In genomic region chr4:175444512-175444911, GRCh38 we compare ENCODE assay signal across 24 cellular contexts.
DNase-seq lines count a peak whose midpoint lies in the region; ATAC-seq and TF ChIP-seq lines count a peak whose summit lies in the region.
"Had no signal": no experiment of that assay in that cellular context is flagged by ENCODE, and none has a peak within 500 bp of the region (broad histone marks: within the 10 kb centered on the region; RNA-seq: fewer than 3 reads in every experiment).

No MANE protein-coding gene starts in this region.

- H3K4me1 Mint-ChIP-seq in activated CD4-positive, alpha-beta T cell treated with anti-CD3 and anti-CD28 coated beads, Interleukin-2, amount 10 ng/mL, durations not matched to agents 24 days and 14 days: no peaks in the 10 kb centered on the region
- H3K4me1 Mint-ChIP-seq in T-helper 2 cell treated with Interferon-gamma antibody and Interleukin-4, amounts not matched to agents 5 μg/mL and 100 μg/mL, for 36 hours (ENCODE audit: low read depth): no peaks in the 10 kb centered on the region

- no peaks in the 10 kb centered on the region for H3K9me2 ChIP-seq in PC-9 (ENCODE audit: insufficient read depth)

- intact Hi-C loops in activated CD4-positive, alpha-beta T cell treated with anti-CD3 and anti-CD28 coated beads, Interleukin-2, amount 10 ng/mL, durations not matched to agents 24 days and 14 days (cut with micrococcal nuclease): no loop called here
- intact Hi-C loops in PC-9 (cut with micrococcal nuclease; ENCODE audit: unreplicated experiment): no loop called here

- no peaks in the 10 kb centered on the region for H4K20me1 ChIP-seq in PC-9 (ENCODE audit: insufficient read depth)
- H4K20me1 ChIP-seq: BLaER1 treated with 17β-estradiol and CSF1 and Interleukin-3, amounts not matched to agents 10 nM and 100 nM had no signal

- H3K9me3 ChIP-seq in PC-9 (ENCODE audit: insufficient read depth, low read depth) (no peaks in the 10 kb centered on the region), trophoblast cell (ENCODE audit: insufficient read depth, low read depth, low read length) (no peaks in the 10 kb centered on the region)
- H3K9me3 ChIP-seq: A549 had no signal

- no peak overlapping the region for H4K91ac ChIP-seq in trophoblast cell (ENCODE audit: low read depth, low read length)

- H3K4me2 ChIP-seq in PC-9 (no peak overlapping the region), trophoblast cell (ENCODE audit: low read length) (no peak overlapping the region)
- H3K4me2 ChIP-seq: A549; BLaER1 treated with 17β-estradiol and CSF1 and Interleukin-3, amounts not matched to agents 10 nM and 100 nM had no signal

- no peak overlapping the region for H3K23ac ChIP-seq in trophoblast cell (ENCODE audit: low read length)

- no peak overlapping the region for H3K18ac ChIP-seq in trophoblast cell (ENCODE audit: low read length)

- H3F3A ChIP-seq in PC-9 (ENCODE audit: insufficient read depth, low read depth): no peaks in the 10 kb centered on the region

- H3K9me3 Mint-ChIP-seq in activated CD4-positive, alpha-beta T cell treated with anti-CD3 and anti-CD28 coated beads, Interleukin-2, amount 10 ng/mL, durations not matched to agents 24 days and 14 days: no peaks in the 10 kb centered on the region
- H3K9me3 Mint-ChIP-seq in T-helper 2 cell treated with Interferon-gamma antibody and Interleukin-4, amounts not matched to agents 5 μg/mL and 100 μg/mL, for 36 hours: no peaks in the 10 kb centered on the region

- peak overlapping the region; percentile 34 for H3K14ac ChIP-seq in trophoblast cell (ENCODE audit: low read length)

- no peak overlapping the region for H4K12ac ChIP-seq in trophoblast cell (ENCODE audit: low read depth, low read length)

- no peaks in the 10 kb centered on the region for H3K36me3 Mint-ChIP-seq in activated CD4-positive, alpha-beta T cell treated with anti-CD3 and anti-CD28 coated beads, Interleukin-2, amount 10 ng/mL, durations not matched to agents 24 days and 14 days (ENCODE audit: low read depth)
- no peaks in the 10 kb centered on the region for H3K36me3 Mint-ChIP-seq in T-helper 2 cell treated with Interferon-gamma antibody and Interleukin-4, amounts not matched to agents 5 μg/mL and 100 μg/mL, for 36 hours (ENCODE audit: low read depth)
- H3K36me3 Mint-ChIP-seq: CD8-positive, alpha-beta T cell had no signal

- no peaks in the 10 kb centered on the region for H3K36me3 ChIP-seq in PC-9 (ENCODE audit: low read depth)
- H3K36me3 ChIP-seq in trophoblast cell (ENCODE audit: control insufficient read depth in 1 of 2, insufficient read depth in 2 of 2, low read length in 2 of 2): no peaks in the 10 kb centered on the region
- H3K36me3 ChIP-seq: BLaER1 treated with 17β-estradiol and CSF1 and Interleukin-3, amounts not matched to agents 10 nM and 100 nM had no signal

- ATAC-seq in GM21360 (IDR thresholded peaks at IDR 0.05; ENCODE audit: unreplicated experiment): no peak
- ATAC-seq: A549; CD8-positive, alpha-beta T cell had no signal

- H2BK120ac ChIP-seq in trophoblast cell (ENCODE audit: insufficient read depth, low read length, poor library complexity): peak overlapping the region; percentile 58

- no TSS peak for BruUV-seq in PC-9 (replicated peaks; lab: Mats Ljungman, UMichigan)

- H2BK5ac ChIP-seq in trophoblast cell (ENCODE audit: low read depth, low read length, poor library complexity): no peak overlapping the region

- H3K27me3 Mint-ChIP-seq in activated CD4-positive, alpha-beta T cell treated with anti-CD3 and anti-CD28 coated beads, Interleukin-2, amount 10 ng/mL, durations not matched to agents 24 days and 14 days: no peaks in the 10 kb centered on the region
- H3K27me3 Mint-ChIP-seq in T-helper 2 cell treated with Interferon-gamma antibody and Interleukin-4, amounts not matched to agents 5 μg/mL and 100 μg/mL, for 36 hours (ENCODE audit: low read depth): no peaks in the 10 kb centered on the region
- H3K27me3 Mint-ChIP-seq: B cell; CD4-positive, alpha-beta T cell had no signal

- H3K27ac ChIP-seq in PC-9: no peak overlapping the region
- H3K27ac ChIP-seq in trophoblast cell (ENCODE audit: low read depth, low read length): peak overlapping the region; percentile 67
- H3K27ac ChIP-seq: 22Rv1; A549; BLaER1 treated with 17β-estradiol and CSF1 and Interleukin-3, amounts not matched to agents 10 nM and 100 nM; C4-2B had no signal

- POLR2A ChIA-PET in PC-9 (lab: Charles Lee; ENCODE audit: unreplicated experiment): no interaction called here

- WGBS in trophoblast cell (ENCODE audit: extremely low coverage, insufficient coverage, insufficient read length): no CpG with 5 or more reads among the region's 4 CpGs

- H3K79me2 ChIP-seq in PC-9 (ENCODE audit: low read depth) (no peaks in the 10 kb centered on the region), trophoblast cell (ENCODE audit: control insufficient read depth, insufficient read depth, low read length, poor library complexity) (no peaks in the 10 kb centered on the region)

- no peak for TF ChIP-seq CTCF in PC-9 (conservative IDR thresholded peaks at IDR 0.05)

- H3K79me1 ChIP-seq in trophoblast cell (ENCODE audit: low read length): peaks cover 10% of the 10 kb centered on the region

- H3K4me3 ChIP-seq in PC-9 (no peak overlapping the region), trophoblast cell (ENCODE audit: low read depth, low read length) (no peak overlapping the region)
- H3K4me3 ChIP-seq: A549; BLaER1 treated with 17β-estradiol and CSF1 and Interleukin-3, amounts not matched to agents 10 nM and 100 nM had no signal

- H3K27ac Mint-ChIP-seq in activated CD4-positive, alpha-beta T cell treated with anti-CD3 and anti-CD28 coated beads, Interleukin-2, amount 10 ng/mL, durations not matched to agents 24 days and 14 days: no peak overlapping the region
- no peak overlapping the region for H3K27ac Mint-ChIP-seq in T-helper 2 cell treated with Interferon-gamma antibody and Interleukin-4, amounts not matched to agents 5 μg/mL and 100 μg/mL, for 36 hours
- H3K27ac Mint-ChIP-seq: B cell; CD4-positive, alpha-beta T cell; CD8-positive, alpha-beta T cell had no signal

- H3K4ac ChIP-seq in trophoblast cell (ENCODE audit: low read depth, low read length): no peak overlapping the region

- H3K27me3 ChIP-seq in PC-9 (ENCODE audit: insufficient read depth, low read depth) (no peaks in the 10 kb centered on the region), trophoblast cell (ENCODE audit: insufficient read depth, low read length) (no peaks in the 10 kb centered on the region)
- H3K27me3 ChIP-seq: BLaER1 treated with 17β-estradiol and CSF1 and Interleukin-3, amounts not matched to agents 10 nM and 100 nM had no signal

- no peak overlapping the region for H3K4me3 Mint-ChIP-seq in activated CD4-positive, alpha-beta T cell treated with anti-CD3 and anti-CD28 coated beads, Interleukin-2, amount 10 ng/mL, durations not matched to agents 24 days and 14 days
- H3K4me3 Mint-ChIP-seq in T-helper 2 cell treated with Interferon-gamma antibody and Interleukin-4, amounts not matched to agents 5 μg/mL and 100 μg/mL, for 36 hours: no peak overlapping the region
- H3K4me3 Mint-ChIP-seq: B cell; CD4-positive, alpha-beta T cell; CD8-positive, alpha-beta T cell had no signal

- H2AK5ac ChIP-seq in trophoblast cell (ENCODE audit: low read length): no peak overlapping the region

- no peak overlapping the region for H2BK12ac ChIP-seq in trophoblast cell (ENCODE audit: low read length)

- no peak overlapping the region for H4K8ac ChIP-seq in trophoblast cell (ENCODE audit: low read depth, low read length)

- H3K9ac ChIP-seq in trophoblast cell (ENCODE audit: low read length): no peak overlapping the region
- H3K9ac ChIP-seq: BLaER1 treated with 17β-estradiol and CSF1 and Interleukin-3, amounts not matched to agents 10 nM and 100 nM had no signal

- H3K4me1 ChIP-seq in PC-9 (replicated peaks; ENCODE audit: insufficient read depth): no peaks in the 10 kb centered on the region
- H3K4me1 ChIP-seq in trophoblast cell (ENCODE audit: control insufficient read depth in 1 of 2, insufficient read depth in 2 of 2, low read length in 2 of 2): peaks cover 0 to 12% of the 10 kb centered on the region in 2 experiments
- H3K4me1 ChIP-seq: A549; BLaER1 treated with 17β-estradiol and CSF1 and Interleukin-3, amounts not matched to agents 10 nM and 100 nM had no signal

- peak; percentile 28 for DNase-seq in activated CD4-positive, alpha-beta T cell treated with anti-CD3 and anti-CD28 coated beads, Interleukin-2, amount 10 ng/mL, durations not matched to agents 24 days and 14 days
- DNase-seq in activated CD4-positive, alpha-beta T cell treated with anti-CD3 and anti-CD28 coated beads for 4 hours: no peak
- DNase-seq in PC-9 (peak; percentile 27 to 51), islet precursor cell (peak; percentile 76), trophoblast cell (peak; percentile 90 to 96)
- no peak for DNase-seq in T-helper 2 cell treated with Interferon-gamma antibody and Interleukin-4, amounts not matched to agents 5 μg/mL and 100 μg/mL, for 36 hours (ENCODE audit: low spot score)
- no peak for DNase-seq in activated effector memory CD4-positive, alpha-beta T cell treated with Interleukin-2 at 50 U/mL for 16 hours
- DNase-seq: AML-193; CD4-positive, alpha-beta T cell; CD8-positive, alpha-beta T cell; COR-L47; DMS 273 treated with DMSO at 0.1 percent for 48 hours; DMS153; DMS53; DMS79; DND-41; EL; GF-D8 had no signal

- CTCF ChIA-PET in PC-9 (lab: Charles Lee): no interaction called here

- no peak overlapping the region for H2AFZ ChIP-seq in PC-9
- no peak overlapping the region for H2AFZ ChIP-seq in trophoblast cell (ENCODE audit: insufficient read depth, low read length, poor library complexity)

Comparison
In these comparisons a context has a peak if more than half of its experiments do, and no peak if none do; other contexts are left out.
1. DNase-seq: peak in activated CD4-positive, alpha-beta T cell treated with anti-CD3 and anti-CD28 coated beads, Interleukin-2, amount 10 ng/mL, durations not matched to agents 24 days and 14 days (single experiment), PC-9 (2 of 2), islet precursor cell (single experiment) and trophoblast cell (2 of 2); none in activated CD4-positive, alpha-beta T cell treated with anti-CD3 and anti-CD28 coated beads for 4 hours (0 of 2), T-helper 2 cell treated with Interferon-gamma antibody and Interleukin-4, amounts not matched to agents 5 μg/mL and 100 μg/mL, for 36 hours (single experiment) and activated effector memory CD4-positive, alpha-beta T cell treated with Interleukin-2 at 50 U/mL for 16 hours (single experiment).